ENCODE assay signal across 1 cellular context in the genomic region with DNA sequence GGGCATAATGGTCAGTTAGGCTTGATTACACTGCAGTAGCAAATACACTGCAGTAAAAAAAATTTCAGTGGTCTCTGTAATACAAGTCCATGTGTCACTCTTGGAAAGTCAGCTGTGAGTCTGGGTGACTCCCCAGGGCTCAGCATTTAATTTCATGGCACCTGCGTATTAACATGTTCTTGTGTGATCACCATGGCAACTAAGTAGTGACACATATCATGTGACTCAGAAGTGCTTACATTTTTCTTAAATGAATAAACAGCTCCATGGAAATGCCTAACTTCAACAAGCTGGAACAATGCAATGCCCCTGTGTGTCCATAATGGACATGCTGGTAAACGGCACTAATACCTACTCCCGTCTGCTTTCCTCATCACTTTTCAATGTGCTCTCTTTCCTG.
TF ChIP-seq lines count a peak whose summit lies in the region.

No MANE protein-coding gene starts in this region.

TF ChIP-seq in A549, 52 proteins besides CTCF, POLR2A, EP300 and RAD21 (continued from another document):
- TF ChIP-seq, protein P1, sequence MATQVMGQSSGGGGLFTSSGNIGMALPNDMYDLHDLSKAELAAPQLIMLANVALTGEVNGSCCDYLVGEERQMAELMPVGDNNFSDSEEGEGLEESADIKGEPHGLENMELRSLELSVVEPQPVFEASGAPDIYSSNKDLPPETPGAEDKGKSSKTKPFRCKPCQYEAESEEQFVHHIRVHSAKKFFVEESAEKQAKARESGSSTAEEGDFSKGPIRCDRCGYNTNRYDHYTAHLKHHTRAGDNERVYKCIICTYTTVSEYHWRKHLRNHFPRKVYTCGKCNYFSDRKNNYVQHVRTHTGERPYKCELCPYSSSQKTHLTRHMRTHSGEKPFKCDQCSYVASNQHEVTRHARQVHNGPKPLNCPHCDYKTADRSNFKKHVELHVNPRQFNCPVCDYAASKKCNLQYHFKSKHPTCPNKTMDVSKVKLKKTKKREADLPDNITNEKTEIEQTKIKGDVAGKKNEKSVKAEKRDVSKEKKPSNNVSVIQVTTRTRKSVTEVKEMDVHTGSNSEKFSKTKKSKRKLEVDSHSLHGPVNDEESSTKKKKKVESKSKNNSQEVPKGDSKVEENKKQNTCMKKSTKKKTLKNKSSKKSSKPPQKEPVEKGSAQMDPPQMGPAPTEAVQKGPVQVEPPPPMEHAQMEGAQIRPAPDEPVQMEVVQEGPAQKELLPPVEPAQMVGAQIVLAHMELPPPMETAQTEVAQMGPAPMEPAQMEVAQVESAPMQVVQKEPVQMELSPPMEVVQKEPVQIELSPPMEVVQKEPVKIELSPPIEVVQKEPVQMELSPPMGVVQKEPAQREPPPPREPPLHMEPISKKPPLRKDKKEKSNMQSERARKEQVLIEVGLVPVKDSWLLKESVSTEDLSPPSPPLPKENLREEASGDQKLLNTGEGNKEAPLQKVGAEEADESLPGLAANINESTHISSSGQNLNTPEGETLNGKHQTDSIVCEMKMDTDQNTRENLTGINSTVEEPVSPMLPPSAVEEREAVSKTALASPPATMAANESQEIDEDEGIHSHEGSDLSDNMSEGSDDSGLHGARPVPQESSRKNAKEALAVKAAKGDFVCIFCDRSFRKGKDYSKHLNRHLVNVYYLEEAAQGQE (IDR thresholded peaks at IDR 0.05): no peak
- no peak for TF ChIP-seq HOXA7 (CRISPR knock-in tag; IDR thresholded peaks at IDR 0.05)
TF ChIP-seq in A549: peak in this region for 0.
